ENCODE assay signal across 16 cellular contexts in genomic region chr13:40758811-40759210, GRCh38. TPM values are rescaled to one million over a fixed set of nuclear protein-coding genes. Genes with fewer than 3 reads are reported as not detected.
DNase-seq lines count a peak whose midpoint lies in the region; ATAC-seq and TF ChIP-seq lines count a peak whose summit lies in the region.
"Had no signal": no experiment of that assay in that cellular context is flagged by ENCODE, and none has a peak within 500 bp of the region (broad histone marks: within the 10 kb centered on the region; RNA-seq: fewer than 3 reads in every experiment).

No MANE protein-coding gene starts in this region.

- 93 to 96% methylated on average over 4 of the region's 4 CpGs for WGBS in lower leg skin, 2 donors

- H3K9me3 ChIP-seq in DOHH2 (ENCODE audit: control insufficient read depth, insufficient read depth, low read length), result no peaks in the 10 kb centered on the region
- no peaks in the 10 kb centered on the region for H3K9me3 ChIP-seq in OCI-LY7 (ENCODE audit: low read length)
- no peaks in the 10 kb centered on the region for H3K9me3 ChIP-seq in A673 (ENCODE audit: low read depth, low read length, poor library complexity, severe bottlenecking)
- H3K9me3 ChIP-seq: A549, Caco-2 had no signal

- peaks cover 62% of the 10 kb centered on the region for H3K36me3 ChIP-seq in DOHH2 (ENCODE audit: control insufficient read depth, low read length)
- peaks cover 52% of the 10 kb centered on the region for H3K36me3 ChIP-seq in OCI-LY7 (ENCODE audit: insufficient read depth, low read length)
- peaks cover 19% of the 10 kb centered on the region for H3K36me3 ChIP-seq in A673 (ENCODE audit: insufficient read depth, low read length, poor library complexity, severe bottlenecking)

- H4K20me1 ChIP-seq in DOHH2 (ENCODE audit: control insufficient read depth, insufficient read depth, low read depth, low read length) (no peaks in the 10 kb centered on the region), OCI-LY7 (ENCODE audit: insufficient read depth, low read length) (no peaks in the 10 kb centered on the region)

- peaks cover 17% of the 10 kb centered on the region for H3F3A ChIP-seq in DOHH2 (ENCODE audit: control insufficient read depth, insufficient read depth)

- no peak overlapping the region; the same call in 1 of the 2 replicates for H2AFZ ChIP-seq in OCI-LY7 (ENCODE audit: low read length)
- H2AFZ ChIP-seq: GM23338 had no signal

- ATAC-seq in GM19023 (IDR thresholded peaks at IDR 0.05; ENCODE audit: unreplicated experiment) (peak; percentile 51), HG02763 (IDR thresholded peaks at IDR 0.05; ENCODE audit: unreplicated experiment) (peak; percentile 54), GM21825 (IDR thresholded peaks at IDR 0.05; ENCODE audit: unreplicated experiment) (no peak)
- ATAC-seq: A549, GM23338, T-cell had no signal

- POLR2A ChIA-PET in OCI-LY7 (lab: Charles Lee), result interaction anchor here (0.7 to 2.0 kb wide), 4 partner anchors 10 to 679 kb away, joined by 3 to 6 read pairs (median 4); no protein-coding TSS in a partner anchor
- POLR2A ChIA-PET in A673 (lab: Charles Lee; ENCODE audit: low non-redundant PET), result no interaction called here

- H3K4me2 ChIP-seq in DOHH2 (ENCODE audit: low read length) (peak overlapping the region; percentile 38), OCI-LY7 (ENCODE audit: low read length) (peak overlapping the region; percentile 39)
- H3K4me2 ChIP-seq: A549, GM23338 had no signal

- TF ChIP-seq CTCF in DOHH2 (IDR thresholded peaks at IDR 0.05; ENCODE audit: low read depth, low read length, poor library complexity, severe bottlenecking), result no peak
- TF ChIP-seq CTCF in OCI-LY7 (conservative IDR thresholded peaks at IDR 0.05; ENCODE audit: low read length), result no peak
- TF ChIP-seq CTCF in A673 (conservative IDR thresholded peaks at IDR 0.05; ENCODE audit: low read depth, low read length), result no peak
- no peak for TF ChIP-seq CTCF in lower leg skin (IDR thresholded peaks at IDR 0.05)

- H3K27ac ChIP-seq in DOHH2 (ENCODE audit: low read depth, low read length) (peak overlapping the region; percentile 86), OCI-LY7 (ENCODE audit: low read depth, low read length, poor library complexity, severe bottlenecking) (peak overlapping the region; percentile 78), A673 (ENCODE audit: low read depth, low read length, poor library complexity, severe bottlenecking) (no peak overlapping the region)
- H3K27ac ChIP-seq: A549 had no signal

- H3K79me2 ChIP-seq in DOHH2 (ENCODE audit: control insufficient read depth, low read length), result peaks cover 55% of the 10 kb centered on the region
- peaks cover 61% of the 10 kb centered on the region for H3K79me2 ChIP-seq in OCI-LY7 (ENCODE audit: insufficient read depth, low read depth, low read length)

- CTCF ChIA-PET in OCI-LY7 (lab: Charles Lee; ENCODE audit: unreplicated experiment), result no interaction called here
- CTCF ChIA-PET in A673 (lab: Charles Lee), result no interaction called here

- no TSS peak for BruUV-seq in OCI-LY7 (replicated peaks; lab: Mats Ljungman, UMichigan)
- BruUV-seq in A673 (replicated peaks; lab: Mats Ljungman, UMichigan), result no TSS peak

- H3K9me2 ChIP-seq in DOHH2 (replicated peaks; ENCODE audit: control insufficient read depth, low read length) (no peaks in the 10 kb centered on the region), OCI-LY7 (ENCODE audit: insufficient read depth, low read length) (no peaks in the 10 kb centered on the region)

- TF ChIP-seq POLR2A in lower leg skin (IDR thresholded peaks at IDR 0.05), result no peak

- peak overlapping the region; percentile 48 for H3K4me3 ChIP-seq in DOHH2 (ENCODE audit: low read length)
- peak overlapping the region; percentile 2 for H3K4me3 ChIP-seq in OCI-LY7 (ENCODE audit: low read depth, low read length, poor library complexity, severe bottlenecking)
- no peak overlapping the region for H3K4me3 ChIP-seq in A673 (ENCODE audit: low read depth, low read length, poor library complexity, severe bottlenecking)
- H3K4me3 ChIP-seq in lower leg skin (ENCODE audit: low read depth, poor library complexity, severe bottlenecking), result no peak overlapping the region
- H3K4me3 ChIP-seq: A549, GM23338 had no signal

- intact Hi-C loops in OCI-LY7 (cut with micrococcal nuclease; ENCODE audit: unreplicated experiment), result loop anchor here (2.0 kb wide), 1 partner anchor 60 kb away; no protein-coding TSS in a partner anchor
- intact Hi-C loops in A673 (cut with micrococcal nuclease; ENCODE audit: unreplicated experiment), result no loop called here
- intact Hi-C loops in lower leg skin (cut with DNase I; ENCODE audit: low total_unique reads), result no loop called here

- H3K4me1 ChIP-seq in DOHH2 (ENCODE audit: control insufficient read depth, low read length), result peaks cover 83% of the 10 kb centered on the region
- peaks cover 86% of the 10 kb centered on the region for H3K4me1 ChIP-seq in OCI-LY7 (ENCODE audit: insufficient read depth, low read length, poor library complexity, severe bottlenecking)
- no peaks in the 10 kb centered on the region for H3K4me1 ChIP-seq in A673 (ENCODE audit: insufficient read depth, low read length, poor library complexity, severe bottlenecking)
- H3K4me1 ChIP-seq: A549, Caco-2 had no signal

- H3K27me3 ChIP-seq in DOHH2 (ENCODE audit: control insufficient read depth, low read length) (no peaks in the 10 kb centered on the region), A673 (replicated peaks; ENCODE audit: insufficient read depth, low read depth, low read length, poor library complexity) (no peaks in the 10 kb centered on the region)

- peak; percentile 77 for DNase-seq in OCI-LY7 (ENCODE audit: low spot score)
- DNase-seq in A673 (ENCODE audit: low spot score), result no peak
- DNase-seq in midbrain (lab: John Stamatoyannopoulos, UW), result no peak
- no peak for DNase-seq in lower leg skin (ENCODE audit: low spot score in 2 of 2)
- DNase-seq: Caco-2, NCI-H1436 treated with DMSO at 0.1 percent for 48 hours, NCI-H2081 treated with DMSO at 0.1 percent for 48 hours, NCI-H2227 treated with DMSO at 0.1 percent for 48 hours, NCI-H526 treated with DMSO at 0.1 percent for 48 hours, T-cell had no signal

RNA-seq across cellular contexts. Expression of gene MRPS31, which starts 12.2 kb away (rescaled TPM):
- 27.0 and 37.3 TPM in 2 replicates for total RNA-seq in OCI-LY7 (2014; rRNA removed; shearing (Covaris generic))
- total RNA-seq in OCI-LY7 (2022), result 51.6 and 60.2 TPM in 2 replicates
- 32.0 and 32.3 TPM in 2 replicates for total RNA-seq in A673 (2021)
- total RNA-seq in lower leg skin, result 10 to 100 TPM; 11.0 to 22.5 (median 16.0) TPM

RNA-seq across cellular contexts. Expression of gene SLC25A15, which starts 30.6 kb away (rescaled TPM):
- total RNA-seq in OCI-LY7 (2014; rRNA removed; shearing (Covaris generic)), result 61.3 and 71.0 TPM in 2 replicates
- 56.3 and 57.7 TPM in 2 replicates for total RNA-seq in OCI-LY7 (2022)
- total RNA-seq in A673 (2021), result 19.6 and 20.3 TPM in 2 replicates
- 1 to 10 TPM; 3.7 to 9.1 (median 6.8) TPM for total RNA-seq in lower leg skin

Comparison
In these comparisons a context has a peak if more than half of its experiments do, and no peak if none do; other contexts are left out.
1. H3K4me3 ChIP-seq: peak in DOHH2 (single experiment) and OCI-LY7 (single experiment); none in A673 (single experiment) and lower leg skin (single experiment).